Comparison of ENCODE assay signal across 15 cellular contexts in genomic region chr5:174282391-174282790, GRCh38.
A peak's percentile ranks its signal among the peaks of the same experiment; 100 is the strongest.
DNase-seq lines count a peak whose midpoint lies in the region; ATAC-seq and TF ChIP-seq lines count a peak whose summit lies in the region.
"Had no signal": no experiment of that assay in that cellular context is flagged by ENCODE, and none has a peak within 500 bp of the region (broad histone marks: within the 10 kb centered on the region; RNA-seq: fewer than 3 reads in every experiment).

No MANE protein-coding gene starts in this region.

- peaks cover 0 to 10% (median 4%) of the 10 kb centered on the region in 5 experiments for H3K9me3 Mint-ChIP-seq in brain
- H3K9me3 Mint-ChIP-seq in activated T-cell treated with anti-CD3 and anti-CD28 coated beads, Interleukin-2, amount 50 U/mL, for 4 hours, result no peaks in the 10 kb centered on the region
- H3K9me3 Mint-ChIP-seq: CD8-positive, alpha-beta T cell had no signal

- in situ Hi-C loops in G401 (cut with HindIII; ENCODE audit: low sequenced_read_pairs), result no loop called here

- no peak for TF ChIP-seq CTCF in brain (conservative IDR thresholded peaks at IDR 0.05)

- peak overlapping the region; percentile 71 to 97 (median 91) for H3K27ac Mint-ChIP-seq in brain
- H3K27ac Mint-ChIP-seq: B cell; CD4-positive, CD25-positive, alpha-beta regulatory T cell; CD8-positive, alpha-beta T cell had no signal

- peaks cover 38% of the 10 kb centered on the region for H3K4me1 Mint-ChIP-seq in brain
- no peaks in the 10 kb centered on the region for H3K4me1 Mint-ChIP-seq in activated T-cell treated with anti-CD3 and anti-CD28 coated beads, Interleukin-2, amount 50 U/mL, for 4 hours (ENCODE audit: low read depth)
- H3K4me1 Mint-ChIP-seq: B cell; CD4-positive, CD25-positive, alpha-beta regulatory T cell had no signal

- DNase-seq in G401 (ENCODE audit: low spot score), result peak; percentile 23
- peak; percentile 7 for DNase-seq in islet precursor cell
- no peak for DNase-seq in activated T-cell treated with anti-CD3 and anti-CD28 coated beads, Interleukin-2, amount 50 U/mL, for 4 hours
- DNase-seq: Caco-2; CD4-positive, CD25-positive, alpha-beta regulatory T cell; CD8-positive, alpha-beta T cell; EL; GF-D8; GOT3 had no signal

- no peaks in the 10 kb centered on the region for H3K36me3 Mint-ChIP-seq in brain
- H3K36me3 Mint-ChIP-seq in activated T-cell treated with anti-CD3 and anti-CD28 coated beads, Interleukin-2, amount 50 U/mL, for 4 hours (ENCODE audit: insufficient read depth), result no peaks in the 10 kb centered on the region
- H3K36me3 Mint-ChIP-seq: CD4-positive, CD25-positive, alpha-beta regulatory T cell; CD8-positive, alpha-beta T cell had no signal

- peak; percentile 13 for ATAC-seq in HG02798 (IDR thresholded peaks at IDR 0.05; ENCODE audit: poor library complexity, unreplicated experiment)
- ATAC-seq in HG02852 (IDR thresholded peaks at IDR 0.05; ENCODE audit: unreplicated experiment), result no peak
- ATAC-seq in HG03520 (IDR thresholded peaks at IDR 0.05; ENCODE audit: unreplicated experiment), result no peak
- ATAC-seq in HG03565 (IDR thresholded peaks at IDR 0.05; ENCODE audit: unreplicated experiment), result no peak
- ATAC-seq in activated T-cell treated with anti-CD3 and anti-CD28 coated beads, Interleukin-2, amount 50 U/mL, for 4 hours, result no peak
- ATAC-seq: CD8-positive, alpha-beta T cell had no signal

- peaks cover 11% of the 10 kb centered on the region for H3K27me3 Mint-ChIP-seq in brain
- peaks cover 2% of the 10 kb centered on the region for H3K27me3 Mint-ChIP-seq in activated T-cell treated with anti-CD3 and anti-CD28 coated beads, Interleukin-2, amount 50 U/mL, for 4 hours (ENCODE audit: low read depth)

- peak overlapping the region in 1 of 5 experiments; percentile 58 for H3K4me3 Mint-ChIP-seq in brain
- no peak overlapping the region for H3K4me3 Mint-ChIP-seq in activated T-cell treated with anti-CD3 and anti-CD28 coated beads, Interleukin-2, amount 50 U/mL, for 4 hours
- H3K4me3 Mint-ChIP-seq: B cell; CD4-positive, CD25-positive, alpha-beta regulatory T cell; CD8-positive, alpha-beta T cell had no signal
